Comparison of ENCODE assay signal across 16 cellular contexts in genomic region chr2:112242384-112242783, GRCh38. TPM values are rescaled to one million over a fixed set of nuclear protein-coding genes. Genes with fewer than 3 reads are reported as not detected.
A peak's percentile ranks its signal among the peaks of the same experiment; 100 is the strongest.
DNase-seq lines count a peak whose midpoint lies in the region; ATAC-seq, FAIRE-seq and TF ChIP-seq lines count a peak whose summit lies in the region.
"Had no signal": no experiment of that assay in that cellular context is flagged by ENCODE, and none has a peak within 500 bp of the region (broad histone marks: within the 10 kb centered on the region; RNA-seq: fewer than 3 reads in every experiment).

No MANE protein-coding gene starts in this region.

- H3K9ac ChIP-seq in neural progenitor cell, result no peak overlapping the region
- H3K9ac ChIP-seq: SK-N-SH had no signal

- H3K36me3 ChIP-seq in small intestine (ENCODE audit: control insufficient read depth in 2 of 2, insufficient read depth in 2 of 2, low read length in 2 of 2) (peaks cover 0 to 5% of the 10 kb centered on the region in 2 donors), neural progenitor cell (no peaks in the 10 kb centered on the region)

- peaks cover 2% of the 10 kb centered on the region for H3K9me3 Mint-ChIP-seq in activated CD4-positive, alpha-beta T cell treated with anti-CD3 and anti-CD28 coated beads for 36 hours (ENCODE audit: low read depth)
- H3K9me3 Mint-ChIP-seq in neural progenitor cell, result peaks cover 2% of the 10 kb centered on the region
- no peaks in the 10 kb centered on the region for H3K9me3 Mint-ChIP-seq in natural killer cell treated with Interleukin-12 subunit alpha and Interleukin-12 subunit beta and Interleukin-15 and Interleukin-18, amount 100 ng/mL, for 72 hours

- ATAC-seq in activated CD4-positive, alpha-beta T cell treated with anti-CD3 and anti-CD28 coated beads for 36 hours, result peak; percentile 20
- ATAC-seq in natural killer cell treated with Interleukin-12 subunit alpha and Interleukin-12 subunit beta and Interleukin-15 and Interleukin-18, amount 100 ng/mL, for 72 hours, result no peak

- H3K4me1 ChIP-seq in small intestine (ENCODE audit: control insufficient read depth in 2 of 2, insufficient read depth in 1 of 2, low read depth in 1 of 2, low read length in 1 of 2) (no peaks in the 10 kb centered on the region), neural progenitor cell (no peaks in the 10 kb centered on the region)

- no peak overlapping the region for H3K27ac ChIP-seq in small intestine (ENCODE audit: low read depth in 1 of 2, low read length in 1 of 2)
- H3K27ac ChIP-seq in neural progenitor cell, result no peak overlapping the region

- H3K79me2 ChIP-seq in neural progenitor cell (ENCODE audit: low read depth), result no peaks in the 10 kb centered on the region

- no peak overlapping the region for H3K4me3 ChIP-seq in small intestine (ENCODE audit: low read depth in 1 of 2, low read length in 2 of 2)
- no peak overlapping the region for H3K4me3 ChIP-seq in neural progenitor cell

- H3K4me2 ChIP-seq in neural progenitor cell, result no peak overlapping the region
- H3K4me2 ChIP-seq: SK-N-SH had no signal

- intact Hi-C loops in activated CD4-positive, alpha-beta T cell treated with anti-CD3 and anti-CD28 coated beads for 36 hours (cut with DNase I, micrococcal nuclease), result no loop called here

- peak; percentile 36 for FAIRE-seq in small intestine (lab: Jason Lieb, UNC)
- FAIRE-seq: GM19239 had no signal

- no peak overlapping the region for H3K4me3 Mint-ChIP-seq in activated CD4-positive, alpha-beta T cell treated with anti-CD3 and anti-CD28 coated beads for 36 hours
- no peak overlapping the region for H3K4me3 Mint-ChIP-seq in neural progenitor cell
- no peak overlapping the region for H3K4me3 Mint-ChIP-seq in natural killer cell treated with Interleukin-12 subunit alpha and Interleukin-12 subunit beta and Interleukin-15 and Interleukin-18, amount 100 ng/mL, for 72 hours

- H3K27ac Mint-ChIP-seq in activated CD4-positive, alpha-beta T cell treated with anti-CD3 and anti-CD28 coated beads for 36 hours, result peak overlapping the region; percentile 39
- H3K27ac Mint-ChIP-seq in neural progenitor cell, result no peak overlapping the region
- H3K27ac Mint-ChIP-seq in natural killer cell treated with Interleukin-12 subunit alpha and Interleukin-12 subunit beta and Interleukin-15 and Interleukin-18, amount 100 ng/mL, for 72 hours, result no peak overlapping the region

- no peak for DNase-seq in activated CD4-positive, alpha-beta T cell treated with anti-CD3 and anti-CD28 coated beads for 36 hours
- no peak for DNase-seq in activated CD4-positive, alpha-beta T cell treated with anti-CD3 and anti-CD28 coated beads for 4 hours
- DNase-seq in NCI-H2029 treated with DMSO at 0.1 percent for 48 hours (lab: John Stamatoyannopoulos, UW), result peak; percentile 19
- DNase-seq in NCI-H510A treated with DMSO at 0.1 percent for 48 hours (lab: John Stamatoyannopoulos, UW), result peak; percentile 69
- no peak for DNase-seq in small intestine
- no peak for DNase-seq in effector CD4-positive, alpha-beta T cell
- no peak for DNase-seq in neural progenitor cell (ENCODE audit: low spot score)
- DNase-seq in natural killer cell treated with Interleukin-12 subunit alpha and Interleukin-12 subunit beta and Interleukin-15 and Interleukin-18, amount 100 ng/mL, for 72 hours (ENCODE audit: low spot score), result no peak
- DNase-seq: DMS 273 treated with DMSO at 0.1 percent for 48 hours; EL; Karpas-422; NCI-H1930; NK-92 treated with Interleukin-12 subunit alpha and Interleukin-12 subunit beta, amount 100 ng/mL, for 24 hours; SHP77; SK-N-SH had no signal

- POLR2A ChIA-PET in activated CD4-positive, alpha-beta T cell treated with anti-CD3 and anti-CD28 coated beads for 36 hours (lab: Charles Lee), result no interaction called here

- H3K27me3 ChIP-seq in small intestine (ENCODE audit: control insufficient read depth in 2 of 2, insufficient read depth in 2 of 2, low read length in 2 of 2) (no peaks in the 10 kb centered on the region), neural progenitor cell (no peaks in the 10 kb centered on the region)

- CTCF ChIA-PET in activated CD4-positive, alpha-beta T cell treated with anti-CD3 and anti-CD28 coated beads for 36 hours (lab: Charles Lee), result interaction anchor here (0.7 to 2.7 kb wide), 9 partner anchors 8 to 121 kb away, joined by 3 to 14 read pairs (median 3); partner anchors contain the start of gene ZC3H8

- peaks cover 40% of the 10 kb centered on the region for H3K4me1 Mint-ChIP-seq in activated CD4-positive, alpha-beta T cell treated with anti-CD3 and anti-CD28 coated beads for 36 hours
- H3K4me1 Mint-ChIP-seq in neural progenitor cell, result no peaks in the 10 kb centered on the region
- H3K4me1 Mint-ChIP-seq in natural killer cell treated with Interleukin-12 subunit alpha and Interleukin-12 subunit beta and Interleukin-15 and Interleukin-18, amount 100 ng/mL, for 72 hours (ENCODE audit: low read depth in 2 of 2), result no peaks in the 10 kb centered on the region

- H3K9me3 ChIP-seq in small intestine (ENCODE audit: control insufficient read depth, low read depth) (no peaks in the 10 kb centered on the region), neural progenitor cell (ENCODE audit: low read depth) (no peaks in the 10 kb centered on the region)
- H3K9me3 ChIP-seq: SK-N-SH had no signal

- peaks cover 6% of the 10 kb centered on the region for H4K20me1 ChIP-seq in neural progenitor cell (ENCODE audit: low read depth)

- no peak overlapping the region for H2AFZ ChIP-seq in neural progenitor cell (replicated peaks)

- H3F3A ChIP-seq in neural progenitor cell (ENCODE audit: low read depth), result no peaks in the 10 kb centered on the region

- no peak for TF ChIP-seq CTCF in neural progenitor cell (IDR thresholded peaks at IDR 0.05)

- H3K36me3 Mint-ChIP-seq in activated CD4-positive, alpha-beta T cell treated with anti-CD3 and anti-CD28 coated beads for 36 hours (ENCODE audit: low read depth), result peaks cover 37% of the 10 kb centered on the region
- peaks cover 28% of the 10 kb centered on the region for H3K36me3 Mint-ChIP-seq in neural progenitor cell
- no peaks in the 10 kb centered on the region for H3K36me3 Mint-ChIP-seq in natural killer cell treated with Interleukin-12 subunit alpha and Interleukin-12 subunit beta and Interleukin-15 and Interleukin-18, amount 100 ng/mL, for 72 hours

- H3K27me3 Mint-ChIP-seq in activated CD4-positive, alpha-beta T cell treated with anti-CD3 and anti-CD28 coated beads for 36 hours, result no peaks in the 10 kb centered on the region
- H3K27me3 Mint-ChIP-seq in neural progenitor cell (ENCODE audit: insufficient read depth, low read depth), result no peaks in the 10 kb centered on the region
- no peaks in the 10 kb centered on the region for H3K27me3 Mint-ChIP-seq in natural killer cell treated with Interleukin-12 subunit alpha and Interleukin-12 subunit beta and Interleukin-15 and Interleukin-18, amount 100 ng/mL, for 72 hours

- WGBS in small intestine, 3 donors, result 81 to 86% (median 83%) methylated on average over 3 of the region's 3 CpGs

RNA-seq across cellular contexts. Expression of gene ZC3H8, which starts 12.5 kb away (rescaled TPM):
- 10 to 100 TPM; 21.6 to 27.1 TPM for total RNA-seq in activated CD4-positive, alpha-beta T cell treated with anti-CD3 and anti-CD28 coated beads for 36 hours
- 1 to 10 TPM; 3.5 to 9.1 (median 8.9) TPM for polyA plus RNA-seq in small intestine
- total RNA-seq in neural progenitor cell (ENCODE audit: low replicate concordance), result 14.2 and 20.3 TPM in 2 replicates
- total RNA-seq in natural killer cell treated with Interleukin-12 subunit alpha and Interleukin-12 subunit beta and Interleukin-15 and Interleukin-18, amount 100 ng/mL, for 72 hours, result 10 to 100 TPM; 14.1 to 34.7 TPM

RNA-seq across cellular contexts. Expression of gene ZC3H6, which starts 33.0 kb away (rescaled TPM):
- total RNA-seq in activated CD4-positive, alpha-beta T cell treated with anti-CD3 and anti-CD28 coated beads for 36 hours, result 10 to 100 TPM; 15.1 to 15.3 TPM
- polyA plus RNA-seq in small intestine, result 1 to 10 TPM; 1.6 to 2.7 (median 1.8) TPM
- 16.0 and 21.7 TPM in 2 replicates for total RNA-seq in neural progenitor cell (ENCODE audit: low replicate concordance)
- 1 to 10 TPM; 2.6 to 3.4 TPM for total RNA-seq in natural killer cell treated with Interleukin-12 subunit alpha and Interleukin-12 subunit beta and Interleukin-15 and Interleukin-18, amount 100 ng/mL, for 72 hours

Comparison
In these comparisons a context has a peak if more than half of its experiments do, and no peak if none do; other contexts are left out.
1. DNase-seq: peak in NCI-H2029 treated with DMSO at 0.1 percent for 48 hours (single experiment) and NCI-H510A treated with DMSO at 0.1 percent for 48 hours (single experiment); none in activated CD4-positive, alpha-beta T cell treated with anti-CD3 and anti-CD28 coated beads for 36 hours (single experiment), activated CD4-positive, alpha-beta T cell treated with anti-CD3 and anti-CD28 coated beads for 4 hours (0 of 2), small intestine (single experiment), effector CD4-positive, alpha-beta T cell (single experiment), neural progenitor cell (single experiment) and natural killer cell treated with Interleukin-12 subunit alpha and Interleukin-12 subunit beta and Interleukin-15 and Interleukin-18, amount 100 ng/mL, for 72 hours (single experiment).